ENCODE assay signal across 8 cellular contexts in genomic region chr17:8220783-8221662, GRCh38. TPM values are rescaled to one million over a fixed set of nuclear protein-coding genes. Genes with fewer than 3 reads are reported as not detected.
DNase-seq lines count a peak whose midpoint lies in the region; ATAC-seq and TF ChIP-seq lines count a peak whose summit lies in the region.

No MANE protein-coding gene starts in this region.

- peak; percentile 26 for TF ChIP-seq CTCF in foreskin keratinocyte (conservative IDR thresholded peaks at IDR 0.05)
- TF ChIP-seq CTCF in neural crest cell (conservative IDR thresholded peaks at IDR 0.05), result no peak

- ATAC-seq in foreskin keratinocyte, result peak; percentile 50
- ATAC-seq in stimulated activated naive CD8-positive, alpha-beta T cell treated with anti-CD3 and anti-CD28 coated beads, Interleukin-15, Interleukin-2, amounts not matched to agents 100 U/mL and 50 U/mL, for 24 hours, result peak; percentile 28
- no peak for ATAC-seq in HG03045 (IDR thresholded peaks at IDR 0.05; ENCODE audit: unreplicated experiment)

- H3K4me3 ChIP-seq in GM08714 (ENCODE audit: low read length), result peak overlapping the region; percentile 77

- peak overlapping the region; percentile 62 for H3K27ac ChIP-seq in foreskin keratinocyte

- H3K4me1 ChIP-seq in foreskin keratinocyte, result no peaks in the 10 kb centered on the region

- no peaks in the 10 kb centered on the region for H3K27me3 ChIP-seq in foreskin keratinocyte

- DNase-seq in MV-4-11 (lab: John Stamatoyannopoulos, UW) (peak; percentile 88), SK-MEL-5 (ENCODE audit: low read depth, low spot score) (peak; percentile 95), foreskin keratinocyte (peak; percentile 81 to 92), neural crest cell (ENCODE audit: low read depth, low spot score) (peak; percentile 94)
- DNase-seq in activated naive CD4-positive, alpha-beta T cell (lab: John Stamatoyannopoulos, UW), result peak; percentile 75 to 95 (median 90)
- DNase-seq in stimulated activated naive CD8-positive, alpha-beta T cell treated with anti-CD3 and anti-CD28 coated beads, Interleukin-15, Interleukin-2, amounts not matched to agents 100 U/mL and 50 U/mL, for 24 hours, result peak; percentile 91

- peaks cover 48% of the 10 kb centered on the region for H3K4me1 Mint-ChIP-seq in neural crest cell

- H3K9me3 Mint-ChIP-seq in neural crest cell, result peaks cover 7% of the 10 kb centered on the region

- H3K27me3 Mint-ChIP-seq in neural crest cell (ENCODE audit: low read depth), result peaks cover 39% of the 10 kb centered on the region

- peak overlapping the region; percentile 97 for H3K4me3 Mint-ChIP-seq in neural crest cell

- peaks cover 11% of the 10 kb centered on the region for H3K36me3 Mint-ChIP-seq in neural crest cell (ENCODE audit: low read depth)

- peak overlapping the region; percentile 99 for H3K27ac Mint-ChIP-seq in neural crest cell (ENCODE audit: unreplicated experiment)

- in situ Hi-C loops in SK-MEL-5 (cut with HindIII; ENCODE audit: low pct_unique_long_range_greater_than_20kb, low sequenced_read_pairs), result no loop called here

RNA-seq across cellular contexts. Expression of gene AURKB, which starts 10.6 kb away (rescaled TPM):
- 66.5 and 78.0 TPM in 2 replicates for total RNA-seq in SK-MEL-5 (2014; rRNA removed; shearing (Covaris generic))
- 82.8 and 87.8 TPM in 2 replicates for polyA plus RNA-seq in SK-MEL-5 (2015; cell fraction: cytosol; rRNA removed)
- 216 and 332 TPM in 2 replicates for polyA plus RNA-seq in SK-MEL-5 (2015; cell fraction: nucleus; rRNA removed)
- total RNA-seq in foreskin keratinocyte (78.7 and 102 TPM in 2 replicates), neural crest cell (176 and 186 TPM in 2 replicates)
- polyA plus RNA-seq in foreskin keratinocyte, result 96.4 and 131 TPM in 2 replicates

RNA-seq across cellular contexts. Expression of gene CTC1, which starts 26.8 kb away (rescaled TPM):
- 5.7 and 7.0 TPM in 2 replicates for total RNA-seq in SK-MEL-5 (2014; rRNA removed; shearing (Covaris generic))
- polyA plus RNA-seq in SK-MEL-5 (2015; cell fraction: cytosol; rRNA removed), result 6.7 and 9.9 TPM in 2 replicates
- polyA plus RNA-seq in SK-MEL-5 (2015; cell fraction: nucleus; rRNA removed), result 46.3 and 62.2 TPM in 2 replicates
- total RNA-seq in foreskin keratinocyte (11.2 and 12.1 TPM in 2 replicates), neural crest cell (39.7 and 44.8 TPM in 2 replicates)
- polyA plus RNA-seq in foreskin keratinocyte, result 12.8 and 13.0 TPM in 2 replicates

RNA-seq across cellular contexts. Expression of gene PFAS, which starts 28.1 kb away (rescaled TPM):
- 54.1 and 62.0 TPM in 2 replicates for total RNA-seq in SK-MEL-5 (2014; rRNA removed; shearing (Covaris generic))
- polyA plus RNA-seq in SK-MEL-5 (2015; cell fraction: cytosol; rRNA removed), result 63.3 and 68.7 TPM in 2 replicates
- 243 and 259 TPM in 2 replicates for polyA plus RNA-seq in SK-MEL-5 (2015; cell fraction: nucleus; rRNA removed)
- total RNA-seq in foreskin keratinocyte (31.6 and 33.9 TPM in 2 replicates), neural crest cell (201 and 217 TPM in 2 replicates)
- 14.1 and 16.6 TPM in 2 replicates for polyA plus RNA-seq in foreskin keratinocyte

RNA-seq across cellular contexts. Expression of gene BORCS6, which starts 31.0 kb away (rescaled TPM):
- total RNA-seq in SK-MEL-5 (2014; rRNA removed; shearing (Covaris generic)), result 8.4 and 12.3 TPM in 2 replicates
- polyA plus RNA-seq in SK-MEL-5 (2015; cell fraction: cytosol; rRNA removed), result 10.1 and 10.2 TPM in 2 replicates
- polyA plus RNA-seq in SK-MEL-5 (2015; cell fraction: nucleus; rRNA removed), result 0.72 and 2.9 TPM in 2 replicates
- total RNA-seq in foreskin keratinocyte, result 8.0 and 8.5 TPM in 2 replicates
- 8.6 and 9.8 TPM in 2 replicates for polyA plus RNA-seq in foreskin keratinocyte
- 5.5 and 5.6 TPM in 2 replicates for total RNA-seq in neural crest cell

RNA-seq across cellular contexts. Expression of gene TMEM107, which starts 44.8 kb away (rescaled TPM):
- total RNA-seq in SK-MEL-5 (2014; rRNA removed; shearing (Covaris generic)), result 17.0 and 19.1 TPM in 2 replicates
- polyA plus RNA-seq in SK-MEL-5 (2015; cell fraction: cytosol; rRNA removed), result 12.5 and 17.2 TPM in 2 replicates
- polyA plus RNA-seq in SK-MEL-5 (2015; cell fraction: nucleus; rRNA removed), result 22.1 and 27.9 TPM in 2 replicates
- total RNA-seq in foreskin keratinocyte (23.0 and 24.9 TPM in 2 replicates), neural crest cell (41.4 and 45.7 TPM in 2 replicates)
- polyA plus RNA-seq in foreskin keratinocyte, result 24.1 and 25.4 TPM in 2 replicates
